16 cellular contexts compared by ENCODE assay signal in the genomic region with DNA sequence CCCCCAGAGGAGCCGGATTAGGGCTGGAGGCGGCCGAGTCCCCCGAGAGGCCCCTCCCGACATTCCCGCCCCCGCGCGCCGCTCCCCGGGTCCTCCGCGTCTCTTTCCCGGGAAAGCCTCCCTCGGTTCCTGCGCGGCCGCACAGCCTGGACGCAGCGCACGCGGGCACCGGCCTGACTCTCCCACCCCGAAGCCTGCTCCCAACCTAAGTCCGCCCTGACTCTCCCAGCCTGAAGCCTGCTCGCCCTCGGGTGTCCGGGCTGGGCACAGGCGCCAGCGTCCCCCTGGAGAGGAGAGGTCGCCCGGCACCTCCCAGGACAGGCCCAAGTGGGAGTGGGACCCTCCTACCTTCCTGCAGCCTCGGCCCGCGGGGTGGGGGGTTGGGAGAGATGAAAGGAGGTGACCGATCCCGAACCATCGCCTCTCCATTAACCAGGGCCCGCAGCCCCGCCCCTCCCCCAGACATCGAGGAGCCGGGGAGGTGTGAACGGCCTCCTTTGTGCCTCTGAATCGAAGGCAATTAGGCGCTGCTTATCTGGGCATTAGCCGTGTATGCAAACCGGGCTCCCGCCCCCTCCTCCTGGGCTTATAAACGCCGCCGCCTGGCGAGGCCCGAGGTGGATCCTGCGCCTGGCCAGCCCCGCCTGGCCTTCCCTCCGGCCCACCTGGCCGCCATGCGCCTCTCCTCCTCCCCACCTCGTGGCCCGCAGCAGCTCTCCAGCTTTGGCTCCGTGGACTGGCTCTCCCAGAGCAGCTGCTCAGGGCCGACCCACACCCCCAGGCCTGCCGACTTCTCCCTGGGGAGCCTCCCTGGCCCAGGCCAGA. TPM values are rescaled to one million over a fixed set of nuclear protein-coding genes. Genes with fewer than 3 reads are reported as not detected.
DNase-seq lines count a peak whose midpoint lies in the region; ATAC-seq and TF ChIP-seq lines count a peak whose summit lies in the region.
"Had no signal": no experiment of that assay in that cellular context is flagged by ENCODE, and none has a peak within 500 bp of the region (broad histone marks: within the 10 kb centered on the region; RNA-seq: fewer than 3 reads in every experiment).

A gene with protein sequence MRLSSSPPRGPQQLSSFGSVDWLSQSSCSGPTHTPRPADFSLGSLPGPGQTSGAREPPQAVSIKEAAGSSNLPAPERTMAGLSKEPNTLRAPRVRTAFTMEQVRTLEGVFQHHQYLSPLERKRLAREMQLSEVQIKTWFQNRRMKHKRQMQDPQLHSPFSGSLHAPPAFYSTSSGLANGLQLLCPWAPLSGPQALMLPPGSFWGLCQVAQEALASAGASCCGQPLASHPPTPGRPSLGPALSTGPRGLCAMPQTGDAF (plus strand): TSS at position 615 of the 825 bp plus-strand sequence. CDS start 60 bp downstream, at position 675.

- peaks cover 20% of the 10 kb centered on the region for H3K4me1 ChIP-seq in left ventricle myocardium inferior
- H3K4me1 ChIP-seq in mononuclear cell (ENCODE audit: insufficient read depth, low read length) = peaks cover 51% of the 10 kb centered on the region
- no peaks in the 10 kb centered on the region for H3K4me1 ChIP-seq in aorta (ENCODE audit: control insufficient read depth in 1 of 2, insufficient read depth in 2 of 2, low read length in 2 of 2)

- ATAC-seq in Right ventricle myocardium superior (ENCODE audit: poor library complexity) (no peak), aorta (ENCODE audit: low FRiP score) (peak; percentile 15), GM19467 (IDR thresholded peaks at IDR 0.05; ENCODE audit: unreplicated experiment) (no peak)

- DNase-seq in left ventricle myocardium inferior (no peak), Right ventricle myocardium superior (no peak), ecto neural progenitor cell (ENCODE audit: low spot score) (peak; percentile 72), aorta (no peak), globus pallidus (ENCODE audit: low spot score) (no peak), DMS53 treated with DMSO at 0.1 percent for 48 hours (lab: John Stamatoyannopoulos, UW; ENCODE audit: unreplicated experiment) (no peak)
- DNase-seq: C1 segment of cervical spinal cord; cortex of kidney; NCI-H1436; nucleus accumbens; PC-3; stimulated activated CD4-positive, alpha-beta T cell treated with anti-CD3 and anti-CD28 coated beads, Interleukin-4, amount 100 ng/mL, for 24 hours had no signal

- H3K27ac ChIP-seq in left ventricle myocardium inferior (replicated peaks) = no peak within 1 kb of the TSS
- no peak within 1 kb of the TSS for H3K27ac ChIP-seq in aorta (ENCODE audit: low read depth in 1 of 2, low read length in 2 of 2)
- H3K27ac ChIP-seq: HL-60 had no signal

- H3K9me3 ChIP-seq in left ventricle myocardium inferior (replicated peaks) = no peaks in the 10 kb centered on the region
- H3K9me3 ChIP-seq in mononuclear cell (ENCODE audit: low read depth, low read length) = no peaks in the 10 kb centered on the region
- H3K9me3 ChIP-seq in aorta (ENCODE audit: control insufficient read depth, low read length) = no peaks in the 10 kb centered on the region

- H3K4me3 ChIP-seq in left ventricle myocardium inferior (peak within 1 kb of the TSS; percentile 43), mononuclear cell (ENCODE audit: low read length) (peak within 1 kb of the TSS; percentile 12), aorta (ENCODE audit: low read length in 2 of 2) (no peak within 1 kb of the TSS)

- H3K27me3 ChIP-seq in left ventricle myocardium inferior (ENCODE audit: low read depth) (peaks cover 99% of the 10 kb centered on the region), mononuclear cell (ENCODE audit: insufficient read depth, low read length) (peaks cover 43% of the 10 kb centered on the region), aorta (ENCODE audit: control insufficient read depth in 1 of 2, insufficient read depth in 2 of 2, low read length in 1 of 2) (no peaks in the 10 kb centered on the region)

- intact Hi-C loops in left ventricle myocardium inferior (cut with micrococcal nuclease) = no loop called here
- intact Hi-C loops in Right ventricle myocardium superior (cut with DNase I) = no loop called here
- intact Hi-C loops in aorta (cut with DNase I) = no loop called here

- WGBS in aorta, 2 donors = 2 to 3% methylated on average over 56 to 63 of the region's 63 CpGs

- no peak for TF ChIP-seq CTCF in left ventricle myocardium inferior (IDR thresholded peaks at IDR 0.05; ENCODE audit: borderline replicate concordance)

- no peaks in the 10 kb centered on the region for H3K36me3 ChIP-seq in left ventricle myocardium inferior
- H3K36me3 ChIP-seq in aorta (ENCODE audit: control insufficient read depth in 1 of 2, insufficient read depth in 2 of 2, low read length in 1 of 2) = no peaks in the 10 kb centered on the region

RNA-seq across cellular contexts. Expression of the gene that starts here (rescaled TPM):
- total RNA-seq in left ventricle myocardium inferior = 0.33 TPM
- total RNA-seq in Right ventricle myocardium superior = 0.43 TPM
- total RNA-seq in mononuclear cell = 2.0 TPM
- 1 to 10 TPM; 4.0 to 7.4 TPM for total RNA-seq in aorta
- polyA plus RNA-seq in aorta = 1 to 10 TPM; 1.0 to 1.3 TPM
- total RNA-seq: PC-3, temporal lobe had no signal

Comparison
In these comparisons a context has a peak if more than half of its experiments do, and no peak if none do; other contexts are left out.
1. H3K4me3 ChIP-seq: peak in left ventricle myocardium inferior (single experiment) and mononuclear cell (single experiment); none in aorta (0 of 2).